ENCODE assay signal across 9 cellular contexts in genomic region chr13:62564770-62565169, GRCh38.
"Had no signal": no experiment of that assay in that cellular context is flagged by ENCODE, and none has a peak within 500 bp of the region (broad histone marks: within the 10 kb centered on the region; RNA-seq: fewer than 3 reads in every experiment).

No MANE protein-coding gene starts in this region.

- H3K4me1 ChIP-seq: HAP-1 had no signal

- H2AFZ ChIP-seq: GM23338 had no signal

- H3K4me2 ChIP-seq: GM23338, KMS-11 had no signal

- H3K4me3 ChIP-seq: GM23338, HAP-1 had no signal

- DNase-seq: Kasumi-1, KBM-7 had no signal

- ATAC-seq: GM23338, HepG2 had no signal

- H3K27ac ChIP-seq: HL-60, KMS-11 had no signal

- FAIRE-seq: H1, H54, HepG2 had no signal

- H3K9ac ChIP-seq: KMS-11 had no signal

- H3K9me3 ChIP-seq: HAP-1 had no signal

- H3K36me3 ChIP-seq: HAP-1 had no signal
